Comparison of ENCODE assay signal across 8 cellular contexts in genomic region chr9:75087279-75087823, GRCh38. TPM values are rescaled to one million over a fixed set of nuclear protein-coding genes. Genes with fewer than 3 reads are reported as not detected.
A peak's percentile ranks its signal among the peaks of the same experiment; 100 is the strongest.
DNase-seq lines count a peak whose midpoint lies in the region; ATAC-seq, FAIRE-seq and TF ChIP-seq lines count a peak whose summit lies in the region.

No MANE protein-coding gene starts in this region.

- intact Hi-C loops in HepG2 (cut with micrococcal nuclease; ENCODE audit: unreplicated experiment), result loop anchor here (5.0 kb wide), 2 partner anchors 95 to 135 kb away; partner anchors contain the start of gene C9orf40

- H3K9me3 ChIP-seq in T-helper 17 cell (ENCODE audit: control insufficient read depth, low read length, poor library complexity, severe bottlenecking) (no peaks in the 10 kb centered on the region), HepG2 (ENCODE audit: low read length) (no peaks in the 10 kb centered on the region)

- peaks cover 5% of the 10 kb centered on the region; the same call in 1 of the 2 replicates for H4K20me1 ChIP-seq in HepG2 (ENCODE audit: insufficient read depth, low read length)

- TF ChIP-seq EP300 in HepG2 (IDR thresholded peaks at IDR 0.05; ENCODE audit: low read depth in 2 of 2, low read length in 2 of 2), result no peak
- no peak for TF ChIP-seq EP300 in HepG2 (CRISPR knock-in tag; IDR thresholded peaks at IDR 0.05; ENCODE audit: borderline replicate concordance)

- TF ChIP-seq POLR2A in HepG2 (IDR thresholded peaks at IDR 0.05; ENCODE audit: insufficient read depth in 1 of 2, low read depth in 2 of 2, low read length in 2 of 2), result no peak

- peak overlapping the region; percentile 86 for H3K4me2 ChIP-seq in HepG2 (ENCODE audit: low read depth, low read length)

- H3K27ac Mint-ChIP-seq in T-helper 17 cell, result peak overlapping the region; percentile 98
- H3K27ac Mint-ChIP-seq in stimulated activated memory B cell treated with anti-CD40 and anti-IgM and Interleukin-4, amounts not matched to agents 10 μg/mL and 1 μg/mL and 100 μg/mL, for 72 hours, result peak overlapping the region; percentile 66

- H3K9ac ChIP-seq in HepG2 (ENCODE audit: insufficient read depth, low read depth, low read length), result peak overlapping the region; percentile 93

- H3K27me3 Mint-ChIP-seq in T-helper 17 cell, result no peaks in the 10 kb centered on the region
- no peaks in the 10 kb centered on the region for H3K27me3 Mint-ChIP-seq in stimulated activated memory B cell treated with anti-CD40 and anti-IgM and Interleukin-4, amounts not matched to agents 10 μg/mL and 1 μg/mL and 100 μg/mL, for 72 hours

- peak; percentile 35 for ATAC-seq in GM19438 (IDR thresholded peaks at IDR 0.05; ENCODE audit: low read depth, unreplicated experiment)
- ATAC-seq in T-helper 17 cell, result no peak
- ATAC-seq in HepG2, result peak; percentile 55
- ATAC-seq in stimulated activated memory B cell treated with anti-CD40 and anti-IgM and Interleukin-4, amounts not matched to agents 10 μg/mL and 1 μg/mL and 100 μg/mL, for 72 hours, result no peak

- TF ChIP-seq CTCF in HL-60 (IDR thresholded peaks at IDR 0.05; ENCODE audit: insufficient read depth, low read length), result no peak
- TF ChIP-seq CTCF in HepG2 (CRISPR knock-in tag; IDR thresholded peaks at IDR 0.05), result no peak

- H3K4me3 Mint-ChIP-seq in T-helper 17 cell, result peak overlapping the region; percentile 99
- peak overlapping the region; percentile 91 for H3K4me3 Mint-ChIP-seq in stimulated activated memory B cell treated with anti-CD40 and anti-IgM and Interleukin-4, amounts not matched to agents 10 μg/mL and 1 μg/mL and 100 μg/mL, for 72 hours

- H3K4me1 ChIP-seq in HepG2 (ENCODE audit: insufficient read depth, low read length), result peaks cover 78% of the 10 kb centered on the region

- no peak for TF ChIP-seq RAD21 in HepG2 (CRISPR knock-in tag; IDR thresholded peaks at IDR 0.05)

- DNase-seq in COLO829 (ENCODE audit: low spot score) (peak; percentile 51), HL-60 (ENCODE audit: low read depth in 1 of 2, low spot score in 1 of 2) (peak; percentile 28 to 60), T-helper 17 cell (peak in 2 of 3 donors; percentile 21 to 22), caudate nucleus (lab: John Stamatoyannopoulos, UW) (peak in 1 of 61 donors; percentile 33), HepG2 (ENCODE audit: low spot score) (peak; percentile 21), SKM-1 (lab: John Stamatoyannopoulos, UW; ENCODE audit: unreplicated experiment) (no peak)

- CTCF ChIA-PET in HepG2 (lab: Yijun Ruan, JAX; ENCODE audit: low intra/inter-chr PET ratio, low total read pairs), result no interaction called here

- no peaks in the 10 kb centered on the region for H3K27me3 ChIP-seq in HL-60 (ENCODE audit: insufficient read depth, poor library complexity, severe bottlenecking)
- H3K27me3 ChIP-seq in HepG2 (ENCODE audit: control insufficient read depth in 1 of 2, insufficient read depth in 2 of 2, low read length in 2 of 2), result no peaks in the 10 kb centered on the region; a peak in 1 of 5 replicates

- no peaks in the 10 kb centered on the region for H3K9me3 Mint-ChIP-seq in stimulated activated memory B cell treated with anti-CD40 and anti-IgM and Interleukin-4, amounts not matched to agents 10 μg/mL and 1 μg/mL and 100 μg/mL, for 72 hours

- H3K36me3 ChIP-seq in HepG2 (replicated peaks in 1 of 2; ENCODE audit: control insufficient read depth in 1 of 2, insufficient read depth in 2 of 2, low read length in 2 of 2), result no peaks in the 10 kb centered on the region

- BruUV-seq in HepG2 (replicated peaks; lab: Mats Ljungman, UMichigan), result TSS peak; percentile 72

- H3K4me3 ChIP-seq in HL-60 (replicated peaks; ENCODE audit: insufficient read depth, low read length), result peak overlapping the region; percentile 96
- H3K4me3 ChIP-seq in HepG2 (replicated peaks in 1 of 3; ENCODE audit: insufficient read depth in 1 of 3, low read depth in 2 of 3, low read length in 3 of 3), result peak overlapping the region; percentile 85 to 98 (median 91)

- H3K27ac ChIP-seq in HL-60 (replicated peaks) (peak overlapping the region; percentile 86), caudate nucleus (ENCODE audit: low read depth, low read length) (peak overlapping the region; percentile 94), HepG2 (ENCODE audit: extremely low read length, insufficient read depth, low read length) (peak overlapping the region; percentile 98)

- peaks cover 23% of the 10 kb centered on the region for H3K79me2 ChIP-seq in HepG2 (ENCODE audit: insufficient read depth, low read length)

- peak; percentile 8 for FAIRE-seq in HepG2 (lab: Jason Lieb, UNC)

- H3K4me1 Mint-ChIP-seq in T-helper 17 cell, result peaks cover 63% of the 10 kb centered on the region
- peaks cover 30% of the 10 kb centered on the region for H3K4me1 Mint-ChIP-seq in stimulated activated memory B cell treated with anti-CD40 and anti-IgM and Interleukin-4, amounts not matched to agents 10 μg/mL and 1 μg/mL and 100 μg/mL, for 72 hours

- under 1% methylated on average over 19 of the region's 20 CpGs for WGBS in HepG2 (ENCODE audit: low lambda C conversion rate)

- in situ Hi-C loops in HepG2 (cut with HindIII; ENCODE audit: extremely low pct_ligation_motif_present, low pct_unique_long_range_greater_than_20kb), result loop anchor here (5.0 kb wide), 1 partner anchor 135 kb away; the partner anchor contains the start of gene C9orf40

- no peak overlapping the region for H2AFZ ChIP-seq in HepG2 (ENCODE audit: low read length)

- peaks cover 6% of the 10 kb centered on the region for H3K36me3 Mint-ChIP-seq in T-helper 17 cell (ENCODE audit: low read depth)
- H3K36me3 Mint-ChIP-seq in stimulated activated memory B cell treated with anti-CD40 and anti-IgM and Interleukin-4, amounts not matched to agents 10 μg/mL and 1 μg/mL and 100 μg/mL, for 72 hours, result peaks cover 9% of the 10 kb centered on the region

- POLR2A ChIA-PET in HepG2 (lab: Yijun Ruan, JAX), result interaction anchor here (0.6 to 2.3 kb wide), 5 partner anchors 60 to 1308 kb away, joined by 4 to 18 read pairs (median 5); partner anchors contain the start of genes CARNMT1 and RFK

RNA-seq across cellular contexts. Expression of gene NMRK1, which starts 0.6 kb away (rescaled TPM):
- total RNA-seq in T-helper 17 cell, result 10 to 100 TPM; 56.7 to 70.0 TPM
- 9.1 and 10.2 TPM in 2 replicates for total RNA-seq in HepG2 (2016; rRNA removed; fragmentation: Illumina TruSeq; extraction: Trizol)
- total RNA-seq in HepG2 (2016; cell fraction: cytosol; rRNA removed; fragmentation: Illumina TruSeq; extraction: Trizol; ENCODE audit: low read depth), result 5.0 and 8.8 TPM in 2 replicates
- 8.8 and 10.5 TPM in 2 replicates for total RNA-seq in HepG2 (2016; cell fraction: insoluble cytoplasmic fraction; rRNA removed; fragmentation: Illumina TruSeq; extraction: Trizol)
- 8.3 and 10.7 TPM in 2 replicates for total RNA-seq in HepG2 (2016; cell fraction: membrane; rRNA removed; fragmentation: Illumina TruSeq; extraction: Trizol)
- 5.9 and 6.9 TPM in 2 replicates for total RNA-seq in HepG2 (2016; cell fraction: nucleus; rRNA removed; fragmentation: Illumina TruSeq; extraction: Trizol)
- 12.9 and 13.5 TPM in 2 replicates for polyA plus RNA-seq in HepG2 (2011; rRNA removed)
- 4.2 and 6.9 TPM in 2 replicates for polyA plus RNA-seq in HepG2 (2011; cell fraction: cytosol; rRNA removed)
- polyA plus RNA-seq in HepG2 (2011; cell fraction: nucleus; rRNA removed), result 11.8 and 15.2 TPM in 2 replicates
- polyA plus RNA-seq in HepG2 (2012), result 11.8 and 14.6 TPM in 2 replicates
- polyA plus RNA-seq in HepG2 (2016; cell fraction: cytosol; fragmentation: Illumina TruSeq; extraction: Trizol; ENCODE audit: low read depth), result 7.0 and 8.7 TPM in 2 replicates
- 10.0 and 11.0 TPM in 2 replicates for polyA plus RNA-seq in HepG2 (2016; cell fraction: insoluble cytoplasmic fraction; fragmentation: Illumina TruSeq; extraction: Trizol; ENCODE audit: low read depth)
- 7.3 and 7.9 TPM in 2 replicates for polyA plus RNA-seq in HepG2 (2016; cell fraction: membrane; fragmentation: Illumina TruSeq; extraction: Trizol; ENCODE audit: low read depth)
- polyA plus RNA-seq in HepG2 (2016; cell fraction: nucleus; fragmentation: Illumina TruSeq; extraction: Trizol; ENCODE audit: insufficient read depth, low read depth), result 10.7 and 12.0 TPM in 2 replicates
- polyA minus RNA-seq in HepG2 (2011; rRNA and poly(A)+ RNA removed; ENCODE audit: low replicate concordance), result 1.8 and 4.3 TPM in 2 replicates
- polyA minus RNA-seq in HepG2 (2011; cell fraction: cytosol; rRNA and poly(A)+ RNA removed), result 1.9 and 2.1 TPM in 2 replicates
- polyA minus RNA-seq in HepG2 (2011; cell fraction: nucleus; rRNA and poly(A)+ RNA removed), result 12.6 and 12.9 TPM in 2 replicates

RNA-seq across cellular contexts. Expression of gene OSTF1, which starts 1.0 kb away (rescaled TPM):
- 10 to 100 TPM; 85.2 to 95.1 TPM for total RNA-seq in T-helper 17 cell
- total RNA-seq in HepG2 (2016; rRNA removed; fragmentation: Illumina TruSeq; extraction: Trizol), result 39.0 and 54.5 TPM in 2 replicates
- 14.7 and 17.1 TPM in 2 replicates for total RNA-seq in HepG2 (2016; cell fraction: cytosol; rRNA removed; fragmentation: Illumina TruSeq; extraction: Trizol; ENCODE audit: low read depth)
- 40.7 and 55.2 TPM in 2 replicates for total RNA-seq in HepG2 (2016; cell fraction: insoluble cytoplasmic fraction; rRNA removed; fragmentation: Illumina TruSeq; extraction: Trizol)
- 23.8 and 26.2 TPM in 2 replicates for total RNA-seq in HepG2 (2016; cell fraction: membrane; rRNA removed; fragmentation: Illumina TruSeq; extraction: Trizol)
- total RNA-seq in HepG2 (2016; cell fraction: nucleus; rRNA removed; fragmentation: Illumina TruSeq; extraction: Trizol), result 18.2 and 18.7 TPM in 2 replicates
- polyA plus RNA-seq in HepG2 (2011; rRNA removed), result 13.8 and 16.8 TPM in 2 replicates
- polyA plus RNA-seq in HepG2 (2011; cell fraction: cytosol; rRNA removed), result 11.2 and 14.1 TPM in 2 replicates
- 3.5 and 4.2 TPM in 2 replicates for polyA plus RNA-seq in HepG2 (2011; cell fraction: nucleus; rRNA removed)
- 28.8 and 31.6 TPM in 2 replicates for polyA plus RNA-seq in HepG2 (2012)
- polyA plus RNA-seq in HepG2 (2016; cell fraction: cytosol; fragmentation: Illumina TruSeq; extraction: Trizol; ENCODE audit: low read depth), result 12.9 and 16.0 TPM in 2 replicates
- 49.4 and 55.6 TPM in 2 replicates for polyA plus RNA-seq in HepG2 (2016; cell fraction: insoluble cytoplasmic fraction; fragmentation: Illumina TruSeq; extraction: Trizol; ENCODE audit: low read depth)
- polyA plus RNA-seq in HepG2 (2016; cell fraction: membrane; fragmentation: Illumina TruSeq; extraction: Trizol; ENCODE audit: low read depth), result 16.3 and 17.4 TPM in 2 replicates
- 19.4 and 21.6 TPM in 2 replicates for polyA plus RNA-seq in HepG2 (2016; cell fraction: nucleus; fragmentation: Illumina TruSeq; extraction: Trizol; ENCODE audit: insufficient read depth, low read depth)
- 3.2 and 10.4 TPM in 2 replicates for polyA minus RNA-seq in HepG2 (2011; rRNA and poly(A)+ RNA removed; ENCODE audit: low replicate concordance)
- polyA minus RNA-seq in HepG2 (2011; cell fraction: cytosol; rRNA and poly(A)+ RNA removed), result 17.8 and 18.6 TPM in 2 replicates
- polyA minus RNA-seq in HepG2 (2011; cell fraction: nucleus; rRNA and poly(A)+ RNA removed), result 13.4 and 14.0 TPM in 2 replicates

RNA-seq across cellular contexts. Expression of gene CARNMT1, which starts 59.3 kb away (rescaled TPM):
- total RNA-seq in T-helper 17 cell (10 to 100 TPM; 16.2 to 16.9 TPM), HepG2 (2016; rRNA removed; fragmentation: Illumina TruSeq; extraction: Trizol) (31.1 and 43.0 TPM in 2 replicates)
- 22.8 and 29.5 TPM in 2 replicates for total RNA-seq in HepG2 (2016; cell fraction: cytosol; rRNA removed; fragmentation: Illumina TruSeq; extraction: Trizol; ENCODE audit: low read depth)
- 30.2 and 36.7 TPM in 2 replicates for total RNA-seq in HepG2 (2016; cell fraction: insoluble cytoplasmic fraction; rRNA removed; fragmentation: Illumina TruSeq; extraction: Trizol)
- total RNA-seq in HepG2 (2016; cell fraction: membrane; rRNA removed; fragmentation: Illumina TruSeq; extraction: Trizol), result 17.9 and 21.0 TPM in 2 replicates
- 19.2 and 25.1 TPM in 2 replicates for total RNA-seq in HepG2 (2016; cell fraction: nucleus; rRNA removed; fragmentation: Illumina TruSeq; extraction: Trizol)
- 4.4 and 5.2 TPM in 2 replicates for polyA plus RNA-seq in HepG2 (2011; rRNA removed)
- 3.7 and 3.8 TPM in 2 replicates for polyA plus RNA-seq in HepG2 (2011; cell fraction: cytosol; rRNA removed)
- polyA plus RNA-seq in HepG2 (2011; cell fraction: nucleus; rRNA removed), result 5.2 and 6.2 TPM in 2 replicates
- 7.8 and 11.4 TPM in 2 replicates for polyA plus RNA-seq in HepG2 (2012)
- polyA plus RNA-seq in HepG2 (2016; cell fraction: cytosol; fragmentation: Illumina TruSeq; extraction: Trizol; ENCODE audit: low read depth), result 1.1 and 1.8 TPM in 2 replicates
- polyA plus RNA-seq in HepG2 (2016; cell fraction: insoluble cytoplasmic fraction; fragmentation: Illumina TruSeq; extraction: Trizol; ENCODE audit: low read depth), result 23.8 and 26.8 TPM in 2 replicates
- polyA plus RNA-seq in HepG2 (2016; cell fraction: membrane; fragmentation: Illumina TruSeq; extraction: Trizol; ENCODE audit: low read depth), result 4.5 and 4.9 TPM in 2 replicates
- polyA plus RNA-seq in HepG2 (2016; cell fraction: nucleus; fragmentation: Illumina TruSeq; extraction: Trizol; ENCODE audit: insufficient read depth, low read depth), result 17.3 and 19.4 TPM in 2 replicates
- polyA minus RNA-seq in HepG2 (2011; rRNA and poly(A)+ RNA removed; ENCODE audit: low replicate concordance), result 5.7 and 8.3 TPM in 2 replicates
- polyA minus RNA-seq in HepG2 (2011; cell fraction: cytosol; rRNA and poly(A)+ RNA removed), result 9.0 and 10.6 TPM in 2 replicates
- polyA minus RNA-seq in HepG2 (2011; cell fraction: nucleus; rRNA and poly(A)+ RNA removed), result 22.0 and 25.2 TPM in 2 replicates

Comparison
In these comparisons a context has a peak if more than half of its experiments do, and no peak if none do; other contexts are left out.
1. ATAC-seq: peak in GM19438 (single experiment) and HepG2 (single experiment); none in T-helper 17 cell (single experiment) and stimulated activated memory B cell treated with anti-CD40 and anti-IgM and Interleukin-4, amounts not matched to agents 10 μg/mL and 1 μg/mL and 100 μg/mL, for 72 hours (single experiment).
2. Peak in every context shown above with its lines, with median percentiles within 50 percentile points of each other: H3K27ac ChIP-seq.